ENCODE assay signal across 1 cellular context in genomic region chr11:134289167-134289566, GRCh38.
TF ChIP-seq lines count a peak whose summit lies in the region.

No MANE protein-coding gene starts in this region.

TF ChIP-seq in WTC11, 78 proteins besides CTCF, POLR2A, EP300 and RAD21:
- TF ChIP-seq ARID4B (CRISPR knock-in tag; IDR thresholded peaks at IDR 0.05; ENCODE audit: borderline replicate concordance) (no peak), ATF1 (CRISPR knock-in tag; IDR thresholded peaks at IDR 0.05) (no peak), AFF4 (CRISPR knock-in tag; IDR thresholded peaks at IDR 0.05; ENCODE audit: borderline replicate concordance) (no peak), ZSCAN18 (CRISPR knock-in tag; IDR thresholded peaks at IDR 0.05) (no peak), ATF6 (CRISPR knock-in tag; IDR thresholded peaks at IDR 0.05) (no peak), PRRX2 (CRISPR knock-in tag; IDR thresholded peaks at IDR 0.05) (no peak), CREB1 (CRISPR knock-in tag; IDR thresholded peaks at IDR 0.05) (no peak), GTF2I (CRISPR knock-in tag; conservative IDR thresholded peaks at IDR 0.05) (no peak), PRDM15 (CRISPR knock-in tag; IDR thresholded peaks at IDR 0.05) (no peak), SP1 (CRISPR knock-in tag; conservative IDR thresholded peaks at IDR 0.05) (no peak), HMGXB4 (CRISPR knock-in tag; IDR thresholded peaks at IDR 0.05) (no peak), ZNF121 (CRISPR knock-in tag; IDR thresholded peaks at IDR 0.05) (no peak), CREM (CRISPR knock-in tag; IDR thresholded peaks at IDR 0.05) (no peak), FOXJ3 (CRISPR knock-in tag; IDR thresholded peaks at IDR 0.05; ENCODE audit: borderline replicate concordance) (no peak), ZNF138 (CRISPR knock-in tag; conservative IDR thresholded peaks at IDR 0.05) (no peak), CDX4 (CRISPR knock-in tag; IDR thresholded peaks at IDR 0.05; ENCODE audit: borderline replicate concordance) (no peak)
